In the genomic region with DNA sequence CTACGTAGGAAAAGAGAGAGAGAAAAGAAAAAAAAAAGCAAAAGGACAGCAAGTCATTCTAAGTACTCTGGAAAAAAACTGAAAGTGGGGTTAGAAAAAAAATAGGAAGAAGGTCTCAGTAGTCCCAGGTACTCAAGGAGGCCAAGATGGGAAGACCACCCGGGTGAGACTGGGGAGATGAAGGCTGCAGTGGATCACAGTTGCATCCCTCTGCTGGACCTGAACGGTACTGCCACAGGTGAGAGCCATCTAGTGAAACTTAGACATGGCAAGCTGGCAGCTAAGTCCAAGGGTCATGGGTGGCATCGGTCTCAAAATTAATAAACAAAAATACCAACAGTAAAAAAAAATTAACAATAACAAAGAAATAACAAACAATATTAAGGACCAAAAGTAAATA, we compare ENCODE assay signal across 1 cellular context.
TF ChIP-seq lines count a peak whose summit lies in the region.

No MANE protein-coding gene starts in this region.

TF ChIP-seq in HCT116, 20 proteins besides CTCF, POLR2A, EP300 and RAD21 (continued from another document):
- TF ChIP-seq JUND (IDR thresholded peaks at IDR 0.05) (no peak), POLR2AphosphoS5 (IDR thresholded peaks at IDR 0.05; ENCODE audit: low read depth, low read length) (no peak), SRF (IDR thresholded peaks at IDR 0.05; ENCODE audit: low read depth) (no peak), EZH2phosphoT487 (IDR thresholded peaks at IDR 0.05; ENCODE audit: borderline replicate concordance) (no peak)
